14 cellular contexts compared by ENCODE assay signal in genomic region chr9:127634698-127635097, GRCh38. TPM values are rescaled to one million over a fixed set of nuclear protein-coding genes. Genes with fewer than 3 reads are reported as not detected.
DNase-seq lines count a peak whose midpoint lies in the region; ATAC-seq and TF ChIP-seq lines count a peak whose summit lies in the region.
"Had no signal": no experiment of that assay in that cellular context is flagged by ENCODE, and none has a peak within 500 bp of the region (broad histone marks: within the 10 kb centered on the region; RNA-seq: fewer than 3 reads in every experiment).

No MANE protein-coding gene starts in this region.

- peaks cover 16 to 24% of the 10 kb centered on the region in 2 experiments for H3K4me1 Mint-ChIP-seq in H9

- ATAC-seq in GM21367 (IDR thresholded peaks at IDR 0.05; ENCODE audit: unreplicated experiment), result no peak
- ATAC-seq in activated CD4-positive, CD25-positive, alpha-beta regulatory T cell treated with anti-CD3 and anti-CD28 coated beads, Interleukin-2, amount 50 U/mL, for 24 hours, result no peak
- ATAC-seq: effector memory CD8-positive, alpha-beta T cell had no signal

- no peak overlapping the region for H3K4me2 ChIP-seq in H9 (ENCODE audit: insufficient read depth, insufficient read length, low read length)

- peak; percentile 43; the same call in 2 of the 3 replicates for TF ChIP-seq CTCF in H9 (conservative IDR thresholded peaks at IDR 0.05)

- H3K9me3 ChIP-seq in H9 (ENCODE audit: control insufficient read depth, low read depth, low read length), result no peaks in the 10 kb centered on the region
- H3K9me3 ChIP-seq: transverse colon had no signal

- no peak overlapping the region for H3K4me3 Mint-ChIP-seq in H9
- H3K4me3 Mint-ChIP-seq: effector memory CD8-positive, alpha-beta T cell had no signal

- H3T11ph ChIP-seq in H9 (ENCODE audit: low read length), result no peak overlapping the region

- H3K27me3 ChIP-seq in H9 (ENCODE audit: insufficient read depth, low read length), result no peaks in the 10 kb centered on the region
- H3K27me3 ChIP-seq: transverse colon had no signal

- H4K20me1 ChIP-seq in H9 (ENCODE audit: control insufficient read depth, insufficient read depth, insufficient read length), result no peaks in the 10 kb centered on the region

- no peaks in the 10 kb centered on the region for H3K36me3 Mint-ChIP-seq in H9 (ENCODE audit: insufficient read depth in 1 of 3, low read depth in 3 of 3)

- H3K27me3 Mint-ChIP-seq in H9 (ENCODE audit: low read depth), result no peaks in the 10 kb centered on the region

- no peak overlapping the region for H2BK12ac ChIP-seq in H9 (ENCODE audit: insufficient read length, low read depth, low read length)

- no peak overlapping the region; a peak in 1 of 7 replicates for H3K27ac Mint-ChIP-seq in H9
- H3K27ac Mint-ChIP-seq: effector memory CD8-positive, alpha-beta T cell had no signal

- no peak overlapping the region for H3K14ac ChIP-seq in H9 (ENCODE audit: insufficient read depth, low read length)

- no peak overlapping the region for H4K8ac ChIP-seq in H9 (replicated peaks; ENCODE audit: insufficient read length, low read depth, low read length)

- no peak overlapping the region for H2AFZ ChIP-seq in H9 (ENCODE audit: low read length)

- no peak overlapping the region for H4K5ac ChIP-seq in H9 (ENCODE audit: insufficient read length, low read depth, low read length)

- no peak overlapping the region for H2BK15ac ChIP-seq in H9 (ENCODE audit: low read depth, low read length)

- H3K23me2 ChIP-seq in H9 (ENCODE audit: insufficient read length, low read depth, low read length, poor library complexity, severe bottlenecking), result no peaks in the 10 kb centered on the region

- H2AK5ac ChIP-seq in H9 (ENCODE audit: insufficient read length, low read length), result no peak overlapping the region

- H3K79me1 ChIP-seq in H9 (ENCODE audit: insufficient read depth, low read depth, low read length, poor library complexity, severe bottlenecking), result no peaks in the 10 kb centered on the region

- H3K4ac ChIP-seq in H9 (ENCODE audit: low read depth, low read length), result no peak overlapping the region

- H3K27ac ChIP-seq in H9 (ENCODE audit: insufficient read length, low read depth, low read length), result no peak overlapping the region

- H2BK20ac ChIP-seq in H9 (ENCODE audit: low read depth, low read length, poor library complexity, severe bottlenecking), result no peak overlapping the region

- H2BK5ac ChIP-seq in H9 (ENCODE audit: insufficient read length, low read length), result no peak overlapping the region

- in situ Hi-C loops in SK-MEL-5 (cut with HindIII; ENCODE audit: low pct_unique_long_range_greater_than_20kb, low sequenced_read_pairs), result no loop called here

- H3K4me1 ChIP-seq in H9 (ENCODE audit: insufficient read depth, low read length), result peaks cover 2% of the 10 kb centered on the region; the same call in 1 of the 2 replicates

- no CpG with 5 or more reads among the region's 5 CpGs for WGBS in H9 (ENCODE audit: extremely low coverage, insufficient read length, low lambda C conversion rate)

- no peaks in the 10 kb centered on the region; the same call in 1 of the 2 replicates for H3K79me2 ChIP-seq in H9 (ENCODE audit: insufficient read depth, low read length)

- H3K23ac ChIP-seq in H9 (ENCODE audit: insufficient read length, low read depth, low read length), result no peak overlapping the region

- no peak overlapping the region for H3K56ac ChIP-seq in H9 (ENCODE audit: insufficient read length, low read depth, low read length)

- no peak overlapping the region for H3K18ac ChIP-seq in H9 (ENCODE audit: insufficient read length, low read depth, low read length)

- no peaks in the 10 kb centered on the region for H3K9me3 Mint-ChIP-seq in H9
- H3K9me3 Mint-ChIP-seq: effector memory CD8-positive, alpha-beta T cell had no signal

- no peak overlapping the region for H2BK120ac ChIP-seq in H9 (ENCODE audit: low read depth, low read length, poor library complexity, severe bottlenecking)

- H4K91ac ChIP-seq in H9 (ENCODE audit: insufficient read length, low read depth, low read length), result no peak overlapping the region

- H3K9ac ChIP-seq in H9 (ENCODE audit: extremely low read depth, insufficient read length, low read length), result no peak overlapping the region

- DNase-seq in DMS53 (lab: John Stamatoyannopoulos, UW) (peak; percentile 54), DMS53 treated with DMSO at 0.1 percent for 48 hours (lab: John Stamatoyannopoulos, UW; ENCODE audit: unreplicated experiment) (no peak), H9 (no peak), SK-MEL-5 (ENCODE audit: low read depth, low spot score) (peak; percentile 61), left kidney (ENCODE audit: low read depth, low spot score) (peak; percentile 44), NCI-H2171 treated with DMSO at 0.1 percent for 48 hours (lab: John Stamatoyannopoulos, UW) (no peak)
- DNase-seq: activated CD4-positive, alpha-beta T cell treated with anti-CD3 and anti-CD28 coated beads, Interleukin-2, amount 50 U/mL, for 1 hour; activated effector memory CD4-positive, alpha-beta T cell treated with Interleukin-2 at 50 U/mL for 16 hours; effector memory CD8-positive, alpha-beta T cell; NCI-H1436; nucleus accumbens had no signal

RNA-seq across cellular contexts. Expression of gene STXBP1, which starts 22.6 kb away (rescaled TPM):
- 22.1 and 22.3 TPM in 2 replicates for total RNA-seq in H9 (2021)
- total RNA-seq in SK-MEL-5 (2014; rRNA removed; shearing (Covaris generic)), result 41.3 and 41.5 TPM in 2 replicates
- 131 and 148 TPM in 2 replicates for polyA plus RNA-seq in SK-MEL-5 (2015; cell fraction: cytosol; rRNA removed)
- polyA plus RNA-seq in SK-MEL-5 (2015; cell fraction: nucleus; rRNA removed), result 81.7 and 122 TPM in 2 replicates

Comparison
In these comparisons a context has a peak if more than half of its experiments do, and no peak if none do; other contexts are left out.
1. DNase-seq: peak in DMS53 (single experiment), SK-MEL-5 (single experiment) and left kidney (single experiment); none in DMS53 treated with DMSO at 0.1 percent for 48 hours (single experiment), H9 (single experiment) and NCI-H2171 treated with DMSO at 0.1 percent for 48 hours (single experiment).